13 cellular contexts compared by ENCODE assay signal in the genomic region with DNA sequence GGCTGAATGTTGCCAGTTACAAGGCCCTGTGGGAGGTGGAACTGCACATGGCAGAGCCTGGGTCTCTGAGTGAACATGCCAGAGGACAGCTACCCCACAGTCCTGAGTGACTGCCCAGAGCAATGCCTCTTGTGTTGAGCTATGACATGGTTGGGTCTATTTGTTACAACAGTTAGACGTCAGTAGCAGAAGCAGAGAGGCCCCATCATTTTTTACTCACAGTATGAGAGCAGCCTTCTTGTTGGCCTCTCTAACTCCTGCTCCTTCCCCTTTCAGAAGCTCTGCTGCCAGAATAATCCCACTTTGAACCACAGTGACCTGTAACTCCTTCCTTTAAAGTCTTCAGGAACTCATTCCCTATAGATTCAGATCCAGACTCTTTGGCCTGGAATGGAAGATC. TPM values are rescaled to one million over a fixed set of nuclear protein-coding genes. Genes with fewer than 3 reads are reported as not detected.
DNase-seq lines count a peak whose midpoint lies in the region; ATAC-seq and TF ChIP-seq lines count a peak whose summit lies in the region.
"Had no signal": no experiment of that assay in that cellular context is flagged by ENCODE, and none has a peak within 500 bp of the region (broad histone marks: within the 10 kb centered on the region; RNA-seq: fewer than 3 reads in every experiment).

No MANE protein-coding gene starts in this region.

- WGBS in H9 (ENCODE audit: extremely low coverage, insufficient read length, low lambda C conversion rate): no CpG with 5 or more reads among the region's 1 CpG

- no peaks in the 10 kb centered on the region for H4K20me1 ChIP-seq in Loucy (ENCODE audit: insufficient read depth, low read length, poor library complexity, severe bottlenecking)
- no peaks in the 10 kb centered on the region for H4K20me1 ChIP-seq in H9 (ENCODE audit: control insufficient read depth, insufficient read depth, insufficient read length)

- no peak overlapping the region for H3K18ac ChIP-seq in H9 (ENCODE audit: insufficient read length, low read depth, low read length)

- H2AK5ac ChIP-seq in H9 (ENCODE audit: insufficient read length, low read length): no peak overlapping the region

- no peak overlapping the region for H3K14ac ChIP-seq in H9 (ENCODE audit: insufficient read depth, low read length)

- no peak overlapping the region for H3K4me3 Mint-ChIP-seq in activated CD4-positive, alpha-beta T cell treated with anti-CD3 and anti-CD28 coated beads, Interleukin-2, amount 10 ng/mL, durations not matched to agents 7 days and 5 days
- H3K4me3 Mint-ChIP-seq in activated naive CD8-positive, alpha-beta T cell: peak overlapping the region; percentile 42
- H3K4me3 Mint-ChIP-seq in naive thymus-derived CD4-positive, alpha-beta T cell: no peak overlapping the region
- no peak overlapping the region for H3K4me3 Mint-ChIP-seq in H9

- POLR2A ChIA-PET in activated CD4-positive, alpha-beta T cell treated with anti-CD3 and anti-CD28 coated beads, Interleukin-2, amount 10 ng/mL, durations not matched to agents 7 days and 5 days (lab: Charles Lee): no interaction called here
- POLR2A ChIA-PET in naive thymus-derived CD4-positive, alpha-beta T cell (lab: Charles Lee): no interaction called here

- H2BK15ac ChIP-seq in H9 (ENCODE audit: low read depth, low read length): no peak overlapping the region

- H4K8ac ChIP-seq in H9 (replicated peaks; ENCODE audit: insufficient read length, low read depth, low read length): no peak overlapping the region

- no peak overlapping the region for H2BK12ac ChIP-seq in H9 (ENCODE audit: insufficient read length, low read depth, low read length)

- no peak overlapping the region for H3K27ac ChIP-seq in naive thymus-derived CD4-positive, alpha-beta T cell (ENCODE audit: low read depth, low read length)
- no peak overlapping the region for H3K27ac ChIP-seq in H9 (ENCODE audit: insufficient read length, low read depth, low read length)
- H3K27ac ChIP-seq: VCaP had no signal

- H4K91ac ChIP-seq in H9 (ENCODE audit: insufficient read length, low read depth, low read length): no peak overlapping the region

- no peaks in the 10 kb centered on the region for H3K36me3 ChIP-seq in Loucy (ENCODE audit: insufficient read depth, low read length)
- no peaks in the 10 kb centered on the region for H3K36me3 ChIP-seq in naive thymus-derived CD4-positive, alpha-beta T cell (ENCODE audit: control insufficient read depth in 2 of 3, insufficient read depth in 3 of 3, low read length in 3 of 3)

- no peaks in the 10 kb centered on the region for H3K79me1 ChIP-seq in H9 (ENCODE audit: insufficient read depth, low read depth, low read length, poor library complexity, severe bottlenecking)

- peak; percentile 50 for ATAC-seq in naive thymus-derived CD4-positive, alpha-beta T cell

- no peaks in the 10 kb centered on the region for H3K27me3 ChIP-seq in Loucy (ENCODE audit: insufficient read depth, low read length, poor library complexity, severe bottlenecking)
- no peaks in the 10 kb centered on the region for H3K27me3 ChIP-seq in naive thymus-derived CD4-positive, alpha-beta T cell (ENCODE audit: control insufficient read depth in 2 of 2, insufficient read depth in 2 of 2, low read length in 2 of 2)
- H3K27me3 ChIP-seq in H9 (ENCODE audit: insufficient read depth, low read length): no peaks in the 10 kb centered on the region

- H3K4me2 ChIP-seq in Loucy (ENCODE audit: low read depth, low read length, poor library complexity, severe bottlenecking) (peak overlapping the region; percentile 69), H9 (ENCODE audit: insufficient read depth, insufficient read length, low read length) (no peak overlapping the region)

- no peak overlapping the region for H3K56ac ChIP-seq in H9 (ENCODE audit: insufficient read length, low read depth, low read length)

- no peak overlapping the region for H3K4ac ChIP-seq in H9 (ENCODE audit: low read depth, low read length)

- H2BK120ac ChIP-seq in H9 (ENCODE audit: low read depth, low read length, poor library complexity, severe bottlenecking): no peak overlapping the region

- H4K5ac ChIP-seq in H9 (ENCODE audit: insufficient read length, low read depth, low read length): no peak overlapping the region

- no peak overlapping the region for H2BK20ac ChIP-seq in H9 (ENCODE audit: low read depth, low read length, poor library complexity, severe bottlenecking)

- H2BK5ac ChIP-seq in H9 (ENCODE audit: insufficient read length, low read length): no peak overlapping the region

- CTCF ChIA-PET in activated CD4-positive, alpha-beta T cell treated with anti-CD3 and anti-CD28 coated beads, Interleukin-2, amount 10 ng/mL, durations not matched to agents 7 days and 5 days (lab: Charles Lee): no interaction called here
- CTCF ChIA-PET in naive thymus-derived CD4-positive, alpha-beta T cell (lab: Charles Lee): no interaction called here

- H2AFZ ChIP-seq in Loucy (ENCODE audit: low read length) (no peak overlapping the region), H9 (ENCODE audit: low read length) (no peak overlapping the region)

- no peak overlapping the region for H3K23ac ChIP-seq in H9 (ENCODE audit: insufficient read length, low read depth, low read length)

- DNase-seq in activated CD4-positive, alpha-beta T cell treated with anti-CD3 and anti-CD28 coated beads for 48 hours: peak; percentile 4
- no peak for DNase-seq in activated CD4-positive, alpha-beta T cell treated with anti-CD3 and anti-CD28 coated beads, Interleukin-2, amount 10 ng/mL, durations not matched to agents 7 days and 5 days
- DNase-seq in naive thymus-derived CD4-positive, alpha-beta T cell: no peak
- DNase-seq in NCI-H2029 treated with DMSO at 0.1 percent for 48 hours (lab: John Stamatoyannopoulos, UW): no peak
- DNase-seq in stimulated activated CD4-positive, alpha-beta T cell treated with anti-CD3 and anti-CD28 coated beads, Interleukin-4, amount 100 ng/mL, for 4 hours: no peak
- DNase-seq in H9: no peak
- DNase-seq: GOT3, NCI-H1930, NCI-H69, Right ventricle myocardium superior had no signal

- peaks cover 22% of the 10 kb centered on the region for H3K9me3 Mint-ChIP-seq in activated CD4-positive, alpha-beta T cell treated with anti-CD3 and anti-CD28 coated beads, Interleukin-2, amount 10 ng/mL, durations not matched to agents 7 days and 5 days
- peaks cover 3% of the 10 kb centered on the region for H3K9me3 Mint-ChIP-seq in activated naive CD8-positive, alpha-beta T cell (ENCODE audit: low read depth)
- H3K9me3 Mint-ChIP-seq in naive thymus-derived CD4-positive, alpha-beta T cell: peaks cover 6 to 29% (median 12%) of the 10 kb centered on the region in 11 donors
- peaks cover 5 to 8% of the 10 kb centered on the region in 2 experiments; a peak in 4 of 5 replicates for H3K9me3 Mint-ChIP-seq in H9

- TF ChIP-seq CTCF in Loucy (conservative IDR thresholded peaks at IDR 0.05; ENCODE audit: low read length): no peak
- no peak for TF ChIP-seq CTCF in H9 (conservative IDR thresholded peaks at IDR 0.05)

- peaks cover 7% of the 10 kb centered on the region for H3F3A ChIP-seq in Loucy (ENCODE audit: low read depth)

- H3K9me2 ChIP-seq in Loucy (replicated peaks; ENCODE audit: low read depth, low read length): no peaks in the 10 kb centered on the region

- H3K79me2 ChIP-seq in Loucy (ENCODE audit: insufficient read depth, low read length) (no peaks in the 10 kb centered on the region), H9 (ENCODE audit: insufficient read depth, low read length) (no peaks in the 10 kb centered on the region)

- intact Hi-C loops in naive thymus-derived CD4-positive, alpha-beta T cell (cut with micrococcal nuclease): no loop called here

- peaks cover 13% of the 10 kb centered on the region for H3K4me1 Mint-ChIP-seq in activated CD4-positive, alpha-beta T cell treated with anti-CD3 and anti-CD28 coated beads, Interleukin-2, amount 10 ng/mL, durations not matched to agents 7 days and 5 days
- H3K4me1 Mint-ChIP-seq in activated naive CD8-positive, alpha-beta T cell (ENCODE audit: low read depth): peaks cover 18% of the 10 kb centered on the region
- peaks cover 0 to 17% (median 0%) of the 10 kb centered on the region in 7 donors for H3K4me1 Mint-ChIP-seq in naive thymus-derived CD4-positive, alpha-beta T cell
- H3K4me1 Mint-ChIP-seq in H9: no peaks in the 10 kb centered on the region; a peak in 1 of 4 replicates

- H3K36me3 Mint-ChIP-seq in activated CD4-positive, alpha-beta T cell treated with anti-CD3 and anti-CD28 coated beads, Interleukin-2, amount 10 ng/mL, durations not matched to agents 7 days and 5 days (ENCODE audit: low read depth): no peaks in the 10 kb centered on the region
- H3K36me3 Mint-ChIP-seq in activated naive CD8-positive, alpha-beta T cell: peaks cover 2% of the 10 kb centered on the region
- H3K36me3 Mint-ChIP-seq in naive thymus-derived CD4-positive, alpha-beta T cell: peaks cover 0 to 9% (median 0%) of the 10 kb centered on the region in 5 donors
- H3K36me3 Mint-ChIP-seq in H9 (ENCODE audit: insufficient read depth in 1 of 3, low read depth in 3 of 3): peaks cover 0 to 4% (median 0%) of the 10 kb centered on the region in 3 experiments; a peak in 4 of 7 replicates

- peaks cover 20% of the 10 kb centered on the region for H3K4me1 ChIP-seq in Loucy (ENCODE audit: insufficient read depth, low read length, poor library complexity, severe bottlenecking)
- H3K4me1 ChIP-seq in naive thymus-derived CD4-positive, alpha-beta T cell (ENCODE audit: control insufficient read depth in 2 of 2, insufficient read depth in 2 of 2, low read length in 2 of 2): no peaks in the 10 kb centered on the region
- no peaks in the 10 kb centered on the region for H3K4me1 ChIP-seq in H9 (ENCODE audit: insufficient read depth, low read length)

- H3K4me3 ChIP-seq in Loucy (ENCODE audit: low read length, poor library complexity, severe bottlenecking): peak overlapping the region; percentile 31
- H3K4me3 ChIP-seq in naive thymus-derived CD4-positive, alpha-beta T cell (ENCODE audit: low read length): no peak overlapping the region

- H3K27me3 Mint-ChIP-seq in activated CD4-positive, alpha-beta T cell treated with anti-CD3 and anti-CD28 coated beads, Interleukin-2, amount 10 ng/mL, durations not matched to agents 7 days and 5 days: peaks cover 5% of the 10 kb centered on the region
- peaks cover 3% of the 10 kb centered on the region for H3K27me3 Mint-ChIP-seq in activated naive CD8-positive, alpha-beta T cell
- peaks cover 0 to 40% (median 20%) of the 10 kb centered on the region in 5 donors for H3K27me3 Mint-ChIP-seq in naive thymus-derived CD4-positive, alpha-beta T cell
- peaks cover 2% of the 10 kb centered on the region for H3K27me3 Mint-ChIP-seq in H9 (ENCODE audit: low read depth)

- no peak overlapping the region for H3T11ph ChIP-seq in H9 (ENCODE audit: low read length)

- H3K9ac ChIP-seq in Loucy (ENCODE audit: low read depth, low read length, poor library complexity, severe bottlenecking) (no peak overlapping the region), H9 (ENCODE audit: extremely low read depth, insufficient read length, low read length) (no peak overlapping the region)

- H3K9me3 ChIP-seq in Loucy (ENCODE audit: insufficient read depth, low read depth, low read length): peaks cover 12% of the 10 kb centered on the region; the same call in 1 of the 2 replicates
- no peaks in the 10 kb centered on the region for H3K9me3 ChIP-seq in naive thymus-derived CD4-positive, alpha-beta T cell (ENCODE audit: control insufficient read depth in 2 of 3, low read length in 3 of 3)
- H3K9me3 ChIP-seq in H9 (ENCODE audit: control insufficient read depth, low read depth, low read length): no peaks in the 10 kb centered on the region

- H3K27ac Mint-ChIP-seq in activated CD4-positive, alpha-beta T cell treated with anti-CD3 and anti-CD28 coated beads, Interleukin-2, amount 10 ng/mL, durations not matched to agents 7 days and 5 days: no peak overlapping the region
- peak overlapping the region; percentile 88 for H3K27ac Mint-ChIP-seq in activated naive CD8-positive, alpha-beta T cell
- peak overlapping the region in 1 of 9 donors; percentile 68 for H3K27ac Mint-ChIP-seq in naive thymus-derived CD4-positive, alpha-beta T cell
- H3K27ac Mint-ChIP-seq in H9: no peak overlapping the region

- no peaks in the 10 kb centered on the region for H3K23me2 ChIP-seq in H9 (ENCODE audit: insufficient read length, low read depth, low read length, poor library complexity, severe bottlenecking)

RNA-seq across cellular contexts. Expression of a gene that starts 30.8 kb away (rescaled TPM):
- total RNA-seq in activated CD4-positive, alpha-beta T cell treated with anti-CD3 and anti-CD28 coated beads, Interleukin-2, amount 10 ng/mL, durations not matched to agents 7 days and 5 days: under 1 TPM; 0.40 TPM
- total RNA-seq in naive thymus-derived CD4-positive, alpha-beta T cell: 1 to 10 TPM in 4 of 5 experiments, under 1 TPM in 1; 0.72 to 4.6 (median 1.6) TPM
- not detected for polyA plus RNA-seq in naive thymus-derived CD4-positive, alpha-beta T cell
- 4.1 and 4.6 TPM in 2 replicates for total RNA-seq in H9 (2021)
